1 cellular context compared by ENCODE assay signal in genomic region chr2:178180648-178181047, GRCh38. TPM values are rescaled to one million over a fixed set of nuclear protein-coding genes. Genes with fewer than 3 reads are reported as not detected.
"Had no signal": no experiment of that assay in that cellular context is flagged by ENCODE, and none has a peak within 500 bp of the region (broad histone marks: within the 10 kb centered on the region; RNA-seq: fewer than 3 reads in every experiment).

No MANE protein-coding gene starts in this region.

RNA-seq across cellular contexts. Expression of gene OSBPL6, which starts 13.7 kb away (rescaled TPM):
- polyA plus RNA-seq: immature natural killer cell had no signal
